1 cellular context compared by ENCODE assay signal in the genomic region with DNA sequence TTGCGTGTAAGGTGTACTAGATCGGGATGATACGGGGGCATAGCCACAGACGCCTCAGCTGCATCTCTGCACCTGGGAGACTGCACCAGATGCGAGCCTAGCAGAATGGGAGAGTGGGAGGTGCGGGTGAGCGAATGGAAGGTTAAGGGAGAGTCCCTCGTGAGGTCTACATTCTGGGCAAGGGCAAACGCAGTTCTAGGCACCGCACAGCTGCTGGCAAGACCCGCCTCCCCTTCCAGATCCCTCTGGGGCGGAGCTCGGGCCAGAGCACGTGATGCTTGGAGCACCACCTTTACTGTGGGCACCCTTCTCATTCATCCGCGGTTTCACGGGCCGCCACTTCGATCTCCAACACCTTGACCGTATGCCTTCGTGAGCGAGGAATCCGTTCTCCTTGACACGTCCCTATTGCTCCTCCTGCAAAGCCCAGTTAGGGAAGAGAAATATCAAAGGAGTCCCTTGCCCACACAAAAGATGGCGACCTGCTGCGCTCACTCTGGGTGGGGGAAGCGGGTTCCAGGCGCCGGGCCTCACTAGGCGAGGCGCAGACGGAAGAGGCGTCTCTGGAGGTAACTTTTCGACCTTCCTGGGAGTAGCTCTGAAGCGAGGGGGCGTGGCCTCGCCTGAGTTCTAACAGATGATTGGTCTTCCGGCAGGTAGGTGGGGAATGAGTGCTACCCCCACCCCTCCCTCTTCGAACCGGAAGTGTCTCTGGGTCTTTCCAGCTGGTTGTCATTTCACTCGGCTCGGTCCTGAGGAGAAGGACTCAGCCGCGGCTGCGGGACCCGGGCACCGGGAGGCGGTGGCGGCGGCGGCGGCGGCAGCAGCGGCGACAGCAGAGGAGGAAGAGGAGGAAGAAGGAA.
TF ChIP-seq lines count a peak whose summit lies in the region.

A gene (plus strand): TSS at position 740 of the 863 bp plus-strand sequence. CDS start 1,385 bp downstream, outside the sequence.

TF ChIP-seq in K562, 482 proteins besides CTCF, POLR2A, EP300 and RAD21 (continued from another document):
- TF ChIP-seq, protein P1, sequence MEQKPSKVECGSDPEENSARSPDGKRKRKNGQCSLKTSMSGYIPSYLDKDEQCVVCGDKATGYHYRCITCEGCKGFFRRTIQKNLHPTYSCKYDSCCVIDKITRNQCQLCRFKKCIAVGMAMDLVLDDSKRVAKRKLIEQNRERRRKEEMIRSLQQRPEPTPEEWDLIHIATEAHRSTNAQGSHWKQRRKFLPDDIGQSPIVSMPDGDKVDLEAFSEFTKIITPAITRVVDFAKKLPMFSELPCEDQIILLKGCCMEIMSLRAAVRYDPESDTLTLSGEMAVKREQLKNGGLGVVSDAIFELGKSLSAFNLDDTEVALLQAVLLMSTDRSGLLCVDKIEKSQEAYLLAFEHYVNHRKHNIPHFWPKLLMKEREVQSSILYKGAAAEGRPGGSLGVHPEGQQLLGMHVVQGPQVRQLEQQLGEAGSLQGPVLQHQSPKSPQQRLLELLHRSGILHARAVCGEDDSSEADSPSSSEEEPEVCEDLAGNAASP (IDR thresholded peaks at IDR 0.05): no peak
- TF ChIP-seq NFIC (IDR thresholded peaks at IDR 0.05) (peak; percentile 43; the same call in 1 of the 2 replicates), ZBED1 (IDR thresholded peaks at IDR 0.05) (no peak), PTTG1 (tag; IDR thresholded peaks at IDR 0.05; ENCODE audit: low read depth) (no peak), STAT5B (CRISPR knock-in tag; IDR thresholded peaks at IDR 0.05) (no peak), HNRNPLL (IDR thresholded peaks at IDR 0.05; ENCODE audit: low read depth, low read length, poor library complexity, severe bottlenecking) (peak; percentile 45)
- TF ChIP-seq, protein P2, sequence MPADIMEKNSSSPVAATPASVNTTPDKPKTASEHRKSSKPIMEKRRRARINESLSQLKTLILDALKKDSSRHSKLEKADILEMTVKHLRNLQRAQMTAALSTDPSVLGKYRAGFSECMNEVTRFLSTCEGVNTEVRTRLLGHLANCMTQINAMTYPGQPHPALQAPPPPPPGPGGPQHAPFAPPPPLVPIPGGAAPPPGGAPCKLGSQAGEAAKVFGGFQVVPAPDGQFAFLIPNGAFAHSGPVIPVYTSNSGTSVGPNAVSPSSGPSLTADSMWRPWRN (IDR thresholded peaks at IDR 0.05; ENCODE audit: low read depth): no peak
- TF ChIP-seq, protein P3, sequence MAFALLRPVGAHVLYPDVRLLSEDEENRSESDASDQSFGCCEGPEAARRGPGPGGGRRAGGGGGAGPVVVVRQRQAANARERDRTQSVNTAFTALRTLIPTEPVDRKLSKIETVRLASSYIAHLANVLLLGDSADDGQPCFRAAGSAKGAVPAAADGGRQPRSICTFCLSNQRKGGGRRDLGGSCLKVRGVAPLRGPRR (CRISPR knock-in tag; IDR thresholded peaks at IDR 0.05): no peak
- TF ChIP-seq, protein P4, sequence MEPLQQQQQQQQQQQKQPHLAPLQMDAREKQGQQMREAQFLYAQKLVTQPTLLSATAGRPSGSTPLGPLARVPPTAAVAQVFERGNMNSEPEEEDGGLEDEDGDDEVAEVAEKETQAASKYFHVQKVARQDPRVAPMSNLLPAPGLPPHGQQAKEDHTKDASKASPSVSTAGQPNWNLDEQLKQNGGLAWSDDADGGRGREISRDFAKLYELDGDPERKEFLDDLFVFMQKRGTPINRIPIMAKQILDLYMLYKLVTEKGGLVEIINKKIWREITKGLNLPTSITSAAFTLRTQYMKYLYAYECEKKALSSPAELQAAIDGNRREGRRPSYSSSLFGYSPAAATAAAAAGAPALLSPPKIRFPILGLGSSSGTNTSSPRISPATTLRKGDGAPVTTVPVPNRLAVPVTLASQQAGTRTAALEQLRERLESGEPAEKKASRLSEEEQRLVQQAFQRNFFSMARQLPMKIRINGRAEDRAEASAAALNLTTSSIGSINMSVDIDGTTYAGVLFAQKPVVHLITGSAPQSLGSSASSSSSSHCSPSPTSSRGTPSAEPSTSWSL (CRISPR knock-in tag; IDR thresholded peaks at IDR 0.05; ENCODE audit: borderline replicate concordance): 0 out of 2 replicates have a peak, but pooled peaks have one; percentile 69
